ENCODE assay signal across 18 cellular contexts in genomic region chr15:90054618-90055097, GRCh38. TPM values are rescaled to one million over a fixed set of nuclear protein-coding genes. Genes with fewer than 3 reads are reported as not detected.
A peak's percentile ranks its signal among the peaks of the same experiment; 100 is the strongest.
DNase-seq lines count a peak whose midpoint lies in the region; ATAC-seq lines count a peak whose summit lies in the region.
"Had no signal": no experiment of that assay in that cellular context is flagged by ENCODE, and none has a peak within 500 bp of the region (broad histone marks: within the 10 kb centered on the region; RNA-seq: fewer than 3 reads in every experiment).

No MANE protein-coding gene starts in this region.

- no peak overlapping the region for H3K4me3 Mint-ChIP-seq in activated CD8-positive, alpha-beta memory T cell treated with anti-CD3 and anti-CD28 coated beads, Interleukin-2, amount 10 ng/mL, durations not matched to agents 7 days and 5 days

- no peak overlapping the region for H3K27ac Mint-ChIP-seq in activated CD8-positive, alpha-beta memory T cell treated with anti-CD3 and anti-CD28 coated beads, Interleukin-2, amount 10 ng/mL, durations not matched to agents 7 days and 5 days

- no peaks in the 10 kb centered on the region for H3K9me3 Mint-ChIP-seq in activated CD8-positive, alpha-beta memory T cell treated with anti-CD3 and anti-CD28 coated beads, Interleukin-2, amount 10 ng/mL, durations not matched to agents 7 days and 5 days (ENCODE audit: low read depth)

- no peaks in the 10 kb centered on the region for H3K9me3 ChIP-seq in esophagus (ENCODE audit: control insufficient read depth in 2 of 2, insufficient read depth in 1 of 2, low read depth in 1 of 2, low read length in 1 of 2)
- H3K9me3 ChIP-seq: gastrocnemius medialis, MG63, thoracic aorta had no signal

- WGBS in esophagus, 2 donors = 46 to 71% methylated on average over 7 of the region's 7 CpGs

- H3K27me3 ChIP-seq in esophagus (ENCODE audit: control insufficient read depth in 1 of 2, insufficient read depth in 2 of 2, low read length in 2 of 2) = no peaks in the 10 kb centered on the region
- H3K27me3 ChIP-seq: gastrocnemius medialis, MG63 had no signal

- no peak overlapping the region for H3K4me3 ChIP-seq in esophagus (ENCODE audit: low read depth in 1 of 2, low read length in 2 of 2)
- H3K4me3 ChIP-seq: gastrocnemius medialis, MG63, smooth muscle cell, thoracic aorta had no signal

- H3K4me1 Mint-ChIP-seq in activated CD8-positive, alpha-beta memory T cell treated with anti-CD3 and anti-CD28 coated beads, Interleukin-2, amount 10 ng/mL, durations not matched to agents 7 days and 5 days = peaks cover 13% of the 10 kb centered on the region

- peaks cover 0 to 2% of the 10 kb centered on the region in 2 donors for H3K36me3 ChIP-seq in esophagus (ENCODE audit: control insufficient read depth in 2 of 2, insufficient read depth in 2 of 2, low read length in 1 of 2)
- H3K36me3 ChIP-seq: gastrocnemius medialis, MG63, thoracic aorta, WERI-Rb-1 had no signal

- ATAC-seq in activated CD8-positive, alpha-beta memory T cell treated with anti-CD3 and anti-CD28 coated beads, Interleukin-2, amount 10 ng/mL, durations not matched to agents 7 days and 5 days = no peak
- no peak for ATAC-seq in GM21528 (IDR thresholded peaks at IDR 0.05; ENCODE audit: low FRiP score, unreplicated experiment)
- ATAC-seq: gastrocnemius medialis had no signal

- peaks cover 0 to 8% of the 10 kb centered on the region in 2 donors for H3K4me1 ChIP-seq in esophagus (ENCODE audit: control insufficient read depth in 2 of 2, insufficient read depth in 2 of 2, low read length in 1 of 2)

- H3K27ac ChIP-seq in esophagus (ENCODE audit: low read depth in 2 of 2, low read length in 1 of 2) = peak overlapping the region; percentile 9 to 61
- H3K27ac ChIP-seq: 22Rv1, gastrocnemius medialis, thoracic aorta, WERI-Rb-1 had no signal

- no peaks in the 10 kb centered on the region for H3K36me3 Mint-ChIP-seq in activated CD8-positive, alpha-beta memory T cell treated with anti-CD3 and anti-CD28 coated beads, Interleukin-2, amount 10 ng/mL, durations not matched to agents 7 days and 5 days

- H3K27me3 Mint-ChIP-seq in activated CD8-positive, alpha-beta memory T cell treated with anti-CD3 and anti-CD28 coated beads, Interleukin-2, amount 10 ng/mL, durations not matched to agents 7 days and 5 days = no peaks in the 10 kb centered on the region

- DNase-seq in DMS79 treated with DMSO at 0.1 percent for 48 hours (lab: John Stamatoyannopoulos, UW) (peak; percentile 41), DMS79 (lab: John Stamatoyannopoulos, UW) (no peak), NCI-H345 treated with DMSO at 0.1 percent for 48 hours (lab: John Stamatoyannopoulos, UW; ENCODE audit: unreplicated experiment) (peak; percentile 69), pons (ENCODE audit: low spot score) (peak; percentile 37), NCI-H2029 (lab: John Stamatoyannopoulos, UW) (no peak)
- no peak for DNase-seq in activated CD8-positive, alpha-beta memory T cell treated with anti-CD3 and anti-CD28 coated beads, Interleukin-2, amount 10 ng/mL, durations not matched to agents 7 days and 5 days
- DNase-seq: activated T-cell treated with anti-CD3 and anti-CD28 coated beads for 4 hours, amniotic stem cell, gastrocnemius medialis, kidney glomerular epithelial cell, MG63, NCI-H526 treated with DMSO at 0.1 percent for 48 hours, WERI-Rb-1 had no signal

- CTCF ChIA-PET in activated CD8-positive, alpha-beta memory T cell treated with anti-CD3 and anti-CD28 coated beads, Interleukin-2, amount 10 ng/mL, durations not matched to agents 7 days and 5 days (lab: Charles Lee) = interaction anchor here (1.0 to 1.6 kb wide), 2 partner anchors 17 to 24 kb away, joined by 3 to 4 read pairs; no protein-coding TSS in a partner anchor

RNA-seq across cellular contexts. Expression of gene IDH2, which starts 47.6 kb away (rescaled TPM):
- 10 to 100 TPM; 63.5 to 98.5 TPM for polyA plus RNA-seq in esophagus
- total RNA-seq in activated CD8-positive, alpha-beta memory T cell treated with anti-CD3 and anti-CD28 coated beads, Interleukin-2, amount 10 ng/mL, durations not matched to agents 7 days and 5 days = 100 to 1,000 TPM; 196 to 293 TPM

RNA-seq across cellular contexts. Expression of gene ZNF710, which starts 53.5 kb away (rescaled TPM):
- polyA plus RNA-seq in esophagus = 10 to 100 TPM; 21.1 to 62.1 TPM
- 10 to 100 TPM; 14.1 to 16.6 TPM for total RNA-seq in activated CD8-positive, alpha-beta memory T cell treated with anti-CD3 and anti-CD28 coated beads, Interleukin-2, amount 10 ng/mL, durations not matched to agents 7 days and 5 days

Comparison
In these comparisons a context has a peak if more than half of its experiments do, and no peak if none do; other contexts are left out.
1. DNase-seq: peak in DMS79 treated with DMSO at 0.1 percent for 48 hours (single experiment), NCI-H345 treated with DMSO at 0.1 percent for 48 hours (single experiment) and pons (single experiment); none in DMS79 (single experiment), activated CD8-positive, alpha-beta memory T cell treated with anti-CD3 and anti-CD28 coated beads, Interleukin-2, amount 10 ng/mL, durations not matched to agents 7 days and 5 days (single experiment) and NCI-H2029 (single experiment).